ENCODE assay signal across 11 cellular contexts in genomic region chr1:207861442-207862177, GRCh38. TPM values are rescaled to one million over a fixed set of nuclear protein-coding genes. Genes with fewer than 3 reads are reported as not detected.
DNase-seq lines count a peak whose midpoint lies in the region; ATAC-seq and TF ChIP-seq lines count a peak whose summit lies in the region.
"Had no signal": no experiment of that assay in that cellular context is flagged by ENCODE, and none has a peak within 500 bp of the region (broad histone marks: within the 10 kb centered on the region; RNA-seq: fewer than 3 reads in every experiment).

No MANE protein-coding gene starts in this region.

- peak overlapping the region; percentile 12 for H2BK5ac ChIP-seq in IMR-90 (ENCODE audit: low read depth, low read length, poor library complexity, severe bottlenecking)

- no peak overlapping the region; the same call in 1 of the 2 replicates for H2BK120ac ChIP-seq in IMR-90 (ENCODE audit: low read depth, low read length)

- dilution Hi-C loops in IMR-90 (cut with HindIII; ENCODE audit: low sequenced_read_pairs, unreplicated experiment) = no loop called here

- H3K79me2 ChIP-seq in DND-41 (ENCODE audit: insufficient read depth, low read length) = peaks cover 90% of the 10 kb centered on the region

- H3K4me2 ChIP-seq in DND-41 (ENCODE audit: insufficient read depth, low read length) (peak overlapping the region; percentile 41), IMR-90 (ENCODE audit: low read depth, low read length) (peak overlapping the region; percentile 2; the same call in 1 of the 2 replicates)

- H3K23ac ChIP-seq in IMR-90 (ENCODE audit: low read depth, low read length) = no peak overlapping the region

- no peak overlapping the region for H3K56ac ChIP-seq in IMR-90 (ENCODE audit: extremely low read depth, insufficient read depth, low read length)

- H4K91ac ChIP-seq in IMR-90 (ENCODE audit: insufficient read depth, low read depth, low read length) = no peak overlapping the region; the same call in 1 of the 2 replicates

- intact Hi-C loops in IMR-90 (cut with micrococcal nuclease) = no loop called here

- peaks cover 18% of the 10 kb centered on the region for H4K20me1 ChIP-seq in DND-41 (ENCODE audit: insufficient read depth, low read length)
- no peaks in the 10 kb centered on the region for H4K20me1 ChIP-seq in IMR-90 (ENCODE audit: insufficient read depth, low read length)

- H4K5ac ChIP-seq in IMR-90 (ENCODE audit: low read depth, low read length) = peak overlapping the region; percentile 52; the same call in 1 of the 2 replicates

- H2AK5ac ChIP-seq in IMR-90 (ENCODE audit: low read depth, low read length) = peak overlapping the region; percentile 47; the same call in 1 of the 2 replicates

- no peak for TF ChIP-seq CTCF in DND-41 (IDR thresholded peaks at IDR 0.05; ENCODE audit: borderline replicate concordance, extremely low read depth, low read length, poor library complexity, severe bottlenecking)
- no peak for TF ChIP-seq CTCF in IMR-90 (conservative IDR thresholded peaks at IDR 0.05; ENCODE audit: low read depth, low read length)
- no peak for TF ChIP-seq CTCF in chondrocyte (IDR thresholded peaks at IDR 0.05)

- DNase-seq in DND-41 = peak; percentile 87
- no peak for DNase-seq in IMR-90
- DNase-seq in activated T-cell treated with anti-CD3 and anti-CD28 coated beads, Interleukin-2, amount 50 U/mL, for 72 hours = peak; percentile 56 to 61
- DNase-seq in myocyte (ENCODE audit: low read depth) = peak; percentile 61
- no peak for DNase-seq in amniotic stem cell (lab: John Stamatoyannopoulos, UW)
- DNase-seq in iPS-NIHi11 (ENCODE audit: low spot score) = no peak
- no peak for DNase-seq in chondrocyte (ENCODE audit: low spot score)
- DNase-seq: effector CD8-positive, alpha-beta T cell; NCI-H1436 had no signal

- 0 out of 3 replicates have a peak overlapping the region, but pooled peaks have one; percentile 13 for H2BK15ac ChIP-seq in IMR-90 (ENCODE audit: low read depth, low read length)

- H2BK20ac ChIP-seq in IMR-90 (ENCODE audit: low read depth, low read length) = no peak overlapping the region

- H2AFZ ChIP-seq in DND-41 (ENCODE audit: low read depth, low read length) (no peak overlapping the region), IMR-90 (replicated peaks; ENCODE audit: low read length, poor library complexity) (no peak overlapping the region)

- peak overlapping the region; percentile 93 for H3K27ac Mint-ChIP-seq in activated T-cell treated with anti-CD3 and anti-CD28 coated beads, Interleukin-2, amount 50 U/mL, for 72 hours
- no peak overlapping the region for H3K27ac Mint-ChIP-seq in chondrocyte (ENCODE audit: unreplicated experiment)

- H3K79me1 ChIP-seq in IMR-90 (ENCODE audit: low read depth in 1 of 2, low read length in 2 of 2) = peaks cover 5 to 25% of the 10 kb centered on the region in 2 experiments; a peak in 1 of 4 replicates

- in situ Hi-C loops in IMR-90 (cut with MboI; ENCODE audit: low sequenced_read_pairs) = no loop called here

- H3K9ac ChIP-seq in DND-41 (ENCODE audit: low read depth, low read length) (peak overlapping the region; percentile 92), IMR-90 (ENCODE audit: low read depth, low read length) (peak overlapping the region; percentile 25; the same call in 1 of the 2 replicates)

- POLR2A ChIA-PET in IMR-90 (lab: Charles Lee; ENCODE audit: unreplicated experiment) = no interaction called here

- H3K9me3 ChIP-seq in DND-41 (ENCODE audit: insufficient read depth, low read length, severe bottlenecking) (no peaks in the 10 kb centered on the region), IMR-90 (ENCODE audit: control insufficient read depth, insufficient read depth, low read length) (no peaks in the 10 kb centered on the region)

- CTCF ChIA-PET in IMR-90 (lab: Yijun Ruan, JAX) = interaction anchor here (0.8 to 1.6 kb wide), 3 partner anchors 14 to 38 kb away, joined by 3 read pairs; no protein-coding TSS in a partner anchor

- H3K9me1 ChIP-seq in IMR-90 (ENCODE audit: insufficient read depth, low read length) = peaks cover 6% of the 10 kb centered on the region

- H3K27me3 ChIP-seq in DND-41 (ENCODE audit: insufficient read depth, low read length, poor library complexity) (no peaks in the 10 kb centered on the region), IMR-90 (ENCODE audit: control insufficient read depth, insufficient read depth, low read length) (no peaks in the 10 kb centered on the region)

- WGBS in IMR-90 (ENCODE audit: extremely low coverage in 2 of 2, insufficient read length in 1 of 2), 2 experiments = 92% methylated on average over 3 of the region's 9 CpGs; no CpG with 5 or more reads in 1 of the 2 experiments

- peak overlapping the region; percentile 81 for H3K18ac ChIP-seq in IMR-90 (ENCODE audit: low read depth, low read length)

- peak overlapping the region; percentile 10; the same call in 1 of the 2 replicates for H3K14ac ChIP-seq in IMR-90 (replicated peaks; ENCODE audit: low read depth, low read length)

- BruUV-seq in IMR-90 (replicated peaks; lab: Mats Ljungman, UMichigan) = no TSS peak

- no peak for TF ChIP-seq POLR2A in IMR-90 (IDR thresholded peaks at IDR 0.05; ENCODE audit: low read depth, low read length)

- no peak overlapping the region for H3K4ac ChIP-seq in IMR-90 (ENCODE audit: low read depth, low read length)

- peaks cover 91% of the 10 kb centered on the region for H3K4me1 ChIP-seq in DND-41 (ENCODE audit: insufficient read depth, low read length)
- peaks cover 12% of the 10 kb centered on the region for H3K4me1 ChIP-seq in IMR-90 (ENCODE audit: control insufficient read depth, insufficient read depth, low read length)

- H3K4me3 Mint-ChIP-seq in activated T-cell treated with anti-CD3 and anti-CD28 coated beads, Interleukin-2, amount 50 U/mL, for 72 hours = peak overlapping the region; percentile 52 to 82
- no peak overlapping the region for H3K4me3 Mint-ChIP-seq in chondrocyte (ENCODE audit: unreplicated experiment)

- H3K36me3 Mint-ChIP-seq in activated T-cell treated with anti-CD3 and anti-CD28 coated beads, Interleukin-2, amount 50 U/mL, for 72 hours (ENCODE audit: insufficient read depth in 2 of 2) = peaks cover 8 to 18% of the 10 kb centered on the region in 2 donors
- peaks cover 9% of the 10 kb centered on the region for H3K36me3 Mint-ChIP-seq in chondrocyte (ENCODE audit: low read depth)

- ATAC-seq in DND-41 (ENCODE audit: insufficient read depth, low read depth) = peak; percentile 82
- ATAC-seq in IMR-90 (ENCODE audit: low read depth) = peak; percentile 16; the same call in 1 of the 2 replicates
- peak; percentile 88 to 89 for ATAC-seq in activated T-cell treated with anti-CD3 and anti-CD28 coated beads, Interleukin-2, amount 50 U/mL, for 72 hours (replicated peaks in 1 of 2)
- ATAC-seq in HG02884 (IDR thresholded peaks at IDR 0.05; ENCODE audit: unreplicated experiment) = no peak
- ATAC-seq: HCT116 had no signal

- H2AK9ac ChIP-seq in IMR-90 (replicated peaks; ENCODE audit: low read depth, low read length, poor library complexity) = peak overlapping the region; percentile 25

- H3K9me3 Mint-ChIP-seq in activated T-cell treated with anti-CD3 and anti-CD28 coated beads, Interleukin-2, amount 50 U/mL, for 72 hours = no peaks in the 10 kb centered on the region
- H3K9me3 Mint-ChIP-seq in chondrocyte (ENCODE audit: low read depth) = no peaks in the 10 kb centered on the region

- H3K36me3 ChIP-seq in DND-41 (ENCODE audit: insufficient read depth, low read length) (peaks cover 75% of the 10 kb centered on the region), IMR-90 (ENCODE audit: control insufficient read depth, insufficient read depth, low read length) (no peaks in the 10 kb centered on the region; the same call in 1 of the 2 replicates)

- peak overlapping the region in 1 of 2 experiments; percentile 56; a peak in 2 of 4 replicates for H4K8ac ChIP-seq in IMR-90 (ENCODE audit: low read depth in 2 of 2, low read length in 2 of 2)

- H3K4me3 ChIP-seq in DND-41 (ENCODE audit: low read depth in 1 of 2, low read length in 2 of 2) = peak overlapping the region in 1 of 2 experiments; percentile 28; a peak in 2 of 4 replicates
- no peak overlapping the region for H3K4me3 ChIP-seq in IMR-90 (ENCODE audit: insufficient read depth, low read depth, low read length)

- peaks cover 57% of the 10 kb centered on the region for H3K4me1 Mint-ChIP-seq in activated T-cell treated with anti-CD3 and anti-CD28 coated beads, Interleukin-2, amount 50 U/mL, for 72 hours (ENCODE audit: low read depth)
- H3K4me1 Mint-ChIP-seq in chondrocyte (ENCODE audit: low read depth) = no peaks in the 10 kb centered on the region

- TF ChIP-seq RAD21 in IMR-90 (IDR thresholded peaks at IDR 0.05; ENCODE audit: low read length) = no peak

- H3K27ac ChIP-seq in DND-41 (ENCODE audit: low read length) (peak overlapping the region; percentile 96), IMR-90 (ENCODE audit: insufficient read depth, low read length) (peak overlapping the region; percentile 85; the same call in 1 of the 2 replicates)

- no peaks in the 10 kb centered on the region for H3K27me3 Mint-ChIP-seq in activated T-cell treated with anti-CD3 and anti-CD28 coated beads, Interleukin-2, amount 50 U/mL, for 72 hours (ENCODE audit: low read depth)
- no peaks in the 10 kb centered on the region for H3K27me3 Mint-ChIP-seq in chondrocyte (ENCODE audit: low read depth)

TF ChIP-seq in IMR-90, 13 proteins besides CTCF, POLR2A, EP300 and RAD21:
- TF ChIP-seq CEBPB (IDR thresholded peaks at IDR 0.05; ENCODE audit: low read depth, low read length) (no peak), CHD1 (IDR thresholded peaks at IDR 0.05; ENCODE audit: low read depth, low read length) (no peak), MXI1 (IDR thresholded peaks at IDR 0.05; ENCODE audit: borderline replicate concordance, low read depth, low read length) (no peak), USF2 (IDR thresholded peaks at IDR 0.05; ENCODE audit: low read depth, low read length) (no peak), MAFK (IDR thresholded peaks at IDR 0.05; ENCODE audit: low read depth, low read length) (no peak), MAZ (IDR thresholded peaks at IDR 0.05; ENCODE audit: borderline replicate concordance, low read depth, low read length) (no peak), RCOR1 (IDR thresholded peaks at IDR 0.05; ENCODE audit: insufficient replicate concordance, low read length) (no peak)
TF ChIP-seq in IMR-90: peak in this region for 0.

RNA-seq across cellular contexts. Expression of gene CD34, which starts 49.3 kb away (rescaled TPM):
- total RNA-seq in IMR-90 (2012; rRNA removed) = under 0.01 TPM in 1 of 2 replicates, not detected in the other
- 0.14 and 0.16 TPM in 2 replicates for polyA plus RNA-seq in IMR-90 (2012; rRNA removed)
- 0.10 and 0.11 TPM in 2 replicates for polyA plus RNA-seq in IMR-90 (2012; cell fraction: cytosol; rRNA removed)
- 0.04 and 0.10 TPM in 2 replicates for polyA plus RNA-seq in IMR-90 (2012; cell fraction: nucleus; rRNA removed; ENCODE audit: low replicate concordance)
- total RNA-seq in activated T-cell treated with anti-CD3 and anti-CD28 coated beads, Interleukin-2, amount 50 U/mL, for 72 hours = under 1 TPM; 0.05 to 0.09 TPM
- total RNA-seq in myocyte = 4.3 and 7.9 TPM in 2 replicates
- 10.5 TPM for polyA plus RNA-seq in myocyte (2012)
- total RNA-seq in chondrocyte = 0.12 to 0.15 TPM (median 0.13 TPM) in 3 replicates

Comparison
In these comparisons a context has a peak if more than half of its experiments do, and no peak if none do; other contexts are left out.
1. DNase-seq: peak in DND-41 (single experiment), activated T-cell treated with anti-CD3 and anti-CD28 coated beads, Interleukin-2, amount 50 U/mL, for 72 hours (2 of 2) and myocyte (single experiment); none in IMR-90 (single experiment), amniotic stem cell (single experiment), iPS-NIHi11 (single experiment) and chondrocyte (single experiment).